11 cellular contexts compared by ENCODE assay signal in the genomic region with DNA sequence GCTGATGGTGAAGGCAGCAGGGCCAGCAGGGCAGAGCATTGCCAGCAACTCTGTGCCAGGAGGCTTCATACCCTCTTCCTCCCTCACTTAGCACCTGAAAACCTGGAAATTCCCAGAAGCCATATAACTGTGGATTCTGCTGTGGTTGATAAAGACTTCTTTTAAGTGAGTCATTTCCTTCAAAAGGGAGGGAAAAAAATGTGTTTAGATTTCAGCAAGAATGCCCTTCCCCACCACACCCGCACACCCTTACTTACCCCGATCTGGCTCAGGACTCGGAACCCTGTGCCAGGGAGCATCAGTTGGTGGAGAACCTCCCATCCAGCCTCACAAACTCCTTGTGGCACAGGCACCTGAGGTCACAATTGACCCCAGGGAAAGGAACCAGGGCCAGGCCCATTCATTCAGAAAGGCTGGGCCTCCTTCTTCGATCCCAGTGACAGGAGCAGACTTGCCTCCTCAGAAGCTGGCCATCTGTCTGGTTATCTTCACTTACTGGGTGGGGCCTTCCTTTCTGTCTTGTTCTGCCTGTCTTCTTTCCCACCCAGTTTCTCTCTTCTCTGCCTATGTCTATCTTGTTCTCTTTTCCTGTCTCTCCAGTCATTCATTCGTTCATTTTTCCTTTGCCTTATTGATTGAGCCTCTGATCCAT.
DNase-seq lines count a peak whose midpoint lies in the region; FAIRE-seq and TF ChIP-seq lines count a peak whose summit lies in the region.
"Had no signal": no experiment of that assay in that cellular context is flagged by ENCODE, and none has a peak within 500 bp of the region (broad histone marks: within the 10 kb centered on the region; RNA-seq: fewer than 3 reads in every experiment).

No MANE protein-coding gene starts in this region.

- H3K4me1 ChIP-seq in colonic mucosa: peaks cover 7% of the 10 kb centered on the region
- H3K4me1 ChIP-seq in kidney (ENCODE audit: control insufficient read depth in 1 of 2, insufficient read depth in 1 of 2, low read depth in 1 of 2, low read length in 2 of 2): no peaks in the 10 kb centered on the region

- H3K9me3 ChIP-seq in MG63 (no peaks in the 10 kb centered on the region), colonic mucosa (no peaks in the 10 kb centered on the region), kidney (ENCODE audit: control insufficient read depth in 1 of 2, low read length in 2 of 2) (no peaks in the 10 kb centered on the region)

- H3K9ac ChIP-seq in colonic mucosa (ENCODE audit: low read depth in 2 of 2, low read length in 2 of 2) (peak overlapping the region in 1 of 2 donors; percentile 53), kidney (ENCODE audit: low read length in 2 of 2) (no peak overlapping the region)

- intact Hi-C loops in colonic mucosa (cut with DNase I) (loop anchor here (10.0 kb wide), 1 partner anchor 208 kb away; a partner anchor contains a TSS), kidney (cut with DNase I) (no loop called here)

- no peaks in the 10 kb centered on the region for H3K36me3 ChIP-seq in MG63
- H3K36me3 ChIP-seq in colonic mucosa: no peaks in the 10 kb centered on the region
- H3K36me3 ChIP-seq in kidney (ENCODE audit: control insufficient read depth in 1 of 2, insufficient read depth in 2 of 2, low read length in 2 of 2): no peaks in the 10 kb centered on the region

- no peak for FAIRE-seq in kidney (lab: Jason Lieb, UNC)

- H3K4me3 ChIP-seq in MG63 (no peak overlapping the region), colonic mucosa (no peak overlapping the region), kidney (ENCODE audit: low read length in 2 of 2) (no peak overlapping the region)

- H3K27me3 ChIP-seq in MG63 (no peaks in the 10 kb centered on the region), colonic mucosa (no peaks in the 10 kb centered on the region)

- peak overlapping the region; percentile 61 for H3K27ac ChIP-seq in colonic mucosa
- H3K27ac ChIP-seq in kidney (ENCODE audit: low read depth in 2 of 2, low read length in 2 of 2): no peak overlapping the region
- H3K27ac ChIP-seq: HL-60 had no signal

- peak; percentile 86 for DNase-seq in Daoy (ENCODE audit: low read depth)
- peak; percentile 79 for DNase-seq in MG63
- DNase-seq in colonic mucosa: peak; percentile 55
- peak; percentile 37 for DNase-seq in non-pigmented ciliary epithelial cell (ENCODE audit: low read depth)
- no peak for DNase-seq in kidney
- DNase-seq in activated CD4-positive, alpha-beta T cell treated with anti-CD3 and anti-CD28 coated beads, Interleukin-2, amount 50 U/mL, for 48 hours: no peak
- DNase-seq in NCI-H146 (lab: John Stamatoyannopoulos, UW): no peak
- DNase-seq in activated naive CD4-positive, alpha-beta T cell (lab: John Stamatoyannopoulos, UW): no peak
- DNase-seq: H7; stimulated activated naive CD8-positive, alpha-beta T cell treated with anti-CD3 and anti-CD28 coated beads, Interleukin-15, Interleukin-2, amounts not matched to agents 100 U/mL and 50 U/mL, for 24 hours had no signal

- TF ChIP-seq CTCF in colonic mucosa (IDR thresholded peaks at IDR 0.05) (no peak), kidney (IDR thresholded peaks at IDR 0.05; ENCODE audit: borderline replicate concordance, extremely low read depth, insufficient read depth) (no peak)

Comparison
In these comparisons a context has a peak if more than half of its experiments do, and no peak if none do; other contexts are left out.
1. DNase-seq: peak in Daoy (single experiment), MG63 (single experiment), colonic mucosa (single experiment) and non-pigmented ciliary epithelial cell (single experiment); none in kidney (single experiment), activated CD4-positive, alpha-beta T cell treated with anti-CD3 and anti-CD28 coated beads, Interleukin-2, amount 50 U/mL, for 48 hours (0 of 2), NCI-H146 (single experiment) and activated naive CD4-positive, alpha-beta T cell (0 of 4).